ENCODE assay signal across 1 cellular context in genomic region chr16:67555795-67556212, GRCh38.
TF ChIP-seq lines count a peak whose summit lies in the region.

No MANE protein-coding gene starts in this region.

TF ChIP-seq in K562, 482 proteins besides CTCF, POLR2A, EP300 and RAD21 (continued from another document):
- no peak for TF ChIP-seq THRB (CRISPR knock-in tag; conservative IDR thresholded peaks at IDR 0.05)
